Comparison of ENCODE assay signal across 14 cellular contexts in genomic region chr1:111671849-111672248, GRCh38.
"Had no signal": no experiment of that assay in that cellular context is flagged by ENCODE, and none has a peak within 500 bp of the region (broad histone marks: within the 10 kb centered on the region; RNA-seq: fewer than 3 reads in every experiment).

No MANE protein-coding gene starts in this region.

- H3K27ac ChIP-seq: epithelial cell of prostate, hepatocyte, parathyroid adenoma, vagina had no signal

- H3K27ac Mint-ChIP-seq: activated T-helper 1 cell treated with anti-CD3 and anti-CD28 coated beads, Interleukin-12 subunit alpha, Interleukin-12 subunit beta, Interleukin-2, Interleukin-4 antibody, amounts not matched to agents 30 ng/mL and 10 ng/mL and 1 ng/mL, durations not matched to agents 14 hours and 24 hours and 36 hours had no signal

- H3K9me3 ChIP-seq: vagina had no signal

- DNase-seq: activated naive CD4-positive, alpha-beta T cell; caudate nucleus; effector CD8-positive, alpha-beta T cell; retina; stimulated activated CD4-positive, alpha-beta T cell treated with anti-CD3 and anti-CD28 coated beads, Interleukin-15, amount 100 ng/mL, for 24 hours; stimulated activated CD4-positive, alpha-beta T cell treated with anti-CD3 and anti-CD28 coated beads, Interleukin-4, amount 100 ng/mL, for 24 hours; stimulated activated naive CD8-positive, alpha-beta T cell treated with anti-CD3 and anti-CD28 coated beads, Interleukin-15, amount 100 ng/mL, for 72 hours; T-helper 1 cell had no signal

- H3K4me3 Mint-ChIP-seq: activated T-helper 1 cell treated with anti-CD3 and anti-CD28 coated beads, Interleukin-12 subunit alpha, Interleukin-12 subunit beta, Interleukin-2, Interleukin-4 antibody, amounts not matched to agents 30 ng/mL and 10 ng/mL and 1 ng/mL, durations not matched to agents 14 hours and 24 hours and 36 hours; stimulated activated naive CD8-positive, alpha-beta T cell treated with anti-CD3 and anti-CD28 coated beads, Interleukin-15, amount 100 ng/mL, for 72 hours had no signal

- H3K27me3 Mint-ChIP-seq: stimulated activated naive CD8-positive, alpha-beta T cell treated with anti-CD3 and anti-CD28 coated beads, Interleukin-15, amount 100 ng/mL, for 72 hours had no signal

- H3K27me3 ChIP-seq: hepatocyte, vagina had no signal

- H3K4me1 ChIP-seq: parathyroid adenoma had no signal

- H3K4me3 ChIP-seq: coronary artery, hepatocyte, vagina had no signal

- ATAC-seq: stimulated activated naive CD8-positive, alpha-beta T cell treated with anti-CD3 and anti-CD28 coated beads, Interleukin-15, amount 100 ng/mL, for 72 hours had no signal
